ENCODE assay signal across 21 cellular contexts in the genomic region with DNA sequence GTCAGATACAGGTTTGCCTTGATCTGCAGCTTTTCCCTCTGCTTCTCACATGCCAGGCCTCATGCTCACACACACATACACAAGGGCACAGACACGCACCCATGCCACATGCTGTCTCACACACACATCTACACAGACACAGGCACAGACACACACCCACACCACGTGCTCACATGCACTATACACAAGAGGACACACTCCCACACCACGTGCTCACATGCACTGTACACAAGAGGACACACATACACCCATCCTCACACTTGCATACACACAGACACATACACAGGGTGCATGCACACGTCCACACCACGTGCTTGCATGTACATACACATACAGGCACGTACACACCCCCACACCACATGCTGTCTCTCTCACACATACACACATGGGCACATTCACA.
DNase-seq lines count a peak whose midpoint lies in the region; ATAC-seq, FAIRE-seq and TF ChIP-seq lines count a peak whose summit lies in the region.
"Had no signal": no experiment of that assay in that cellular context is flagged by ENCODE, and none has a peak within 500 bp of the region (broad histone marks: within the 10 kb centered on the region; RNA-seq: fewer than 3 reads in every experiment).

No MANE protein-coding gene starts in this region.

- peak overlapping the region; percentile 92 for H4K91ac ChIP-seq in H1 (replicated peaks; ENCODE audit: insufficient read length, low read length)

- H4K8ac ChIP-seq in H1 (ENCODE audit: extremely low read depth, insufficient read depth, low read length), result no peak overlapping the region; the same call in 1 of the 2 replicates

- WGBS in HepG2 (ENCODE audit: low lambda C conversion rate), result 39% methylated on average over 6 of the region's 6 CpGs
- 89% methylated on average over 2 of the region's 6 CpGs for WGBS in right lobe of liver (ENCODE audit: insufficient coverage, low coverage, low lambda C conversion rate, missing lambda C conversion rate)
- 89% methylated on average over 6 of the region's 6 CpGs; no CpG with 5 or more reads in 1 of the 2 experiments for WGBS in H1 (ENCODE audit: extremely low coverage in 1 of 2, insufficient coverage in 1 of 2, insufficient read length in 1 of 2, insufficient replicate concordance in 2 of 2, low coverage in 1 of 2, low lambda C conversion rate in 2 of 2, missing lambda C conversion rate in 1 of 2), 2 experiments

- H3K36me3 Mint-ChIP-seq in nephron (ENCODE audit: low read depth) (peaks cover 8% of the 10 kb centered on the region), type B pancreatic cell (peaks cover 13% of the 10 kb centered on the region)

- H2AFZ ChIP-seq in HepG2 (ENCODE audit: low read length), result no peak overlapping the region
- H2AFZ ChIP-seq in H1 (ENCODE audit: low read length), result no peak overlapping the region

- no peaks in the 10 kb centered on the region for H3K79me2 ChIP-seq in HepG2 (ENCODE audit: insufficient read depth, low read length)
- no peaks in the 10 kb centered on the region for H3K79me2 ChIP-seq in H1 (ENCODE audit: control insufficient read depth in 1 of 2, insufficient read depth in 2 of 2, low read length in 2 of 2)

- no peaks in the 10 kb centered on the region for H4K20me1 ChIP-seq in HepG2 (ENCODE audit: insufficient read depth, low read length)
- peaks cover 0 to 8% of the 10 kb centered on the region in 2 experiments for H4K20me1 ChIP-seq in H1 (replicated peaks in 1 of 2; ENCODE audit: control insufficient read depth in 1 of 2, insufficient read depth in 2 of 2, low read length in 2 of 2)

- H3K4me1 Mint-ChIP-seq in nephron, result peaks cover 25% of the 10 kb centered on the region
- H3K4me1 Mint-ChIP-seq in type B pancreatic cell (ENCODE audit: unreplicated experiment), result peaks cover 9% of the 10 kb centered on the region
- H3K4me1 Mint-ChIP-seq: B cell, IgD-negative memory B cell had no signal

- no peak overlapping the region for H2BK20ac ChIP-seq in H1 (ENCODE audit: low read length)

- H3K18ac ChIP-seq in H1 (ENCODE audit: extremely low read depth, low read length), result no peak overlapping the region

- TF ChIP-seq RAD21 in HepG2 (CRISPR knock-in tag; IDR thresholded peaks at IDR 0.05) (no peak), H1 (IDR thresholded peaks at IDR 0.05 in 1 of 2, conservative IDR thresholded peaks at IDR 0.05 in 1 of 2; ENCODE audit: low read depth in 2 of 2, low read length in 2 of 2) (no peak)

- H3K9me3 ChIP-seq in HepG2 (ENCODE audit: low read length) (no peaks in the 10 kb centered on the region), right lobe of liver (no peaks in the 10 kb centered on the region), H1 (ENCODE audit: insufficient read depth in 2 of 2, low read depth in 1 of 2, low read length in 1 of 2) (no peaks in the 10 kb centered on the region)

- no peak overlapping the region for H4K5ac ChIP-seq in H1 (ENCODE audit: insufficient read length, low read depth, low read length)

- peaks cover 2% of the 10 kb centered on the region; the same call in 1 of the 2 replicates for H3K23me2 ChIP-seq in H1 (ENCODE audit: low read depth, low read length)

- no peak overlapping the region for H3K14ac ChIP-seq in H1 (ENCODE audit: insufficient read length)

- H3K4me3 Mint-ChIP-seq in nephron (no peak overlapping the region), type B pancreatic cell (no peak overlapping the region)
- H3K4me3 Mint-ChIP-seq: B cell; CD4-positive, alpha-beta memory T cell; IgD-negative memory B cell had no signal

- POLR2A ChIA-PET in HepG2 (lab: Yijun Ruan, JAX), result no interaction called here
- POLR2A ChIA-PET in H1 (lab: Charles Lee; ENCODE audit: partially characterized antibody), result no interaction called here

- no peak overlapping the region for H2BK120ac ChIP-seq in H1 (replicated peaks; ENCODE audit: low read depth, low read length)

- no peak for TF ChIP-seq EP300 in HepG2 (IDR thresholded peaks at IDR 0.05; ENCODE audit: low read depth in 2 of 2, low read length in 2 of 2)
- TF ChIP-seq EP300 in HepG2 (CRISPR knock-in tag; IDR thresholded peaks at IDR 0.05; ENCODE audit: borderline replicate concordance), result no peak
- no peak for TF ChIP-seq EP300 in H1 (IDR thresholded peaks at IDR 0.05; ENCODE audit: borderline replicate concordance in 1 of 2, low read depth in 2 of 2, low read length in 2 of 2)

- H2BK5ac ChIP-seq in H1 (ENCODE audit: low read depth, low read length), result peak overlapping the region; percentile 68; the same call in 1 of the 2 replicates

- H3K27me3 Mint-ChIP-seq in nephron (ENCODE audit: low read depth) (peaks cover 8% of the 10 kb centered on the region), type B pancreatic cell (no peaks in the 10 kb centered on the region)
- H3K27me3 Mint-ChIP-seq: B cell, IgD-negative memory B cell had no signal

- peak overlapping the region; percentile 92; the same call in 1 of the 2 replicates for H2BK15ac ChIP-seq in H1 (ENCODE audit: low read length)

- no peak overlapping the region for H3K9ac ChIP-seq in HepG2 (ENCODE audit: insufficient read depth, low read depth, low read length)
- H3K9ac ChIP-seq in H1 (replicated peaks in 1 of 4; ENCODE audit: extremely low read depth in 1 of 4, low read depth in 3 of 4, low read length in 3 of 4), result no peak overlapping the region

- H3K9me3 Mint-ChIP-seq in nephron (no peaks in the 10 kb centered on the region), type B pancreatic cell (no peaks in the 10 kb centered on the region)

- H3K4me2 ChIP-seq in HepG2 (ENCODE audit: low read depth, low read length), result no peak overlapping the region
- H3K4me2 ChIP-seq in H1 (ENCODE audit: insufficient read depth in 1 of 2, low read depth in 2 of 2, low read length in 2 of 2), result no peak overlapping the region

- no peak overlapping the region for H3K23ac ChIP-seq in H1 (ENCODE audit: insufficient read length)

- no peak overlapping the region for H3K4me3 ChIP-seq in HepG2 (replicated peaks in 1 of 3; ENCODE audit: insufficient read depth in 1 of 3, low read depth in 2 of 3, low read length in 3 of 3)
- no peak overlapping the region for H3K4me3 ChIP-seq in right lobe of liver
- H3K4me3 ChIP-seq in H1 (ENCODE audit: extremely low read depth in 1 of 4, insufficient read depth in 2 of 4, low read depth in 3 of 4, low read length in 4 of 4), result no peak overlapping the region

- in situ Hi-C loops in HepG2 (cut with HindIII; ENCODE audit: extremely low pct_ligation_motif_present, low pct_unique_long_range_greater_than_20kb), result no loop called here

- H2AK5ac ChIP-seq in H1 (ENCODE audit: low read depth, low read length), result peak overlapping the region; percentile 83

- TF ChIP-seq CTCF in HepG2 (CRISPR knock-in tag; IDR thresholded peaks at IDR 0.05), result no peak
- no peak for TF ChIP-seq CTCF in right lobe of liver (IDR thresholded peaks at IDR 0.05)
- no peak for TF ChIP-seq CTCF in H1 (IDR thresholded peaks at IDR 0.05; ENCODE audit: control extremely low read depth in 1 of 3, insufficient read depth in 1 of 3, low read depth in 1 of 3, low read length in 3 of 3)
- TF ChIP-seq CTCF in nephron (IDR thresholded peaks at IDR 0.05; ENCODE audit: unreplicated experiment in 3 of 3), result no peak
- no peak for TF ChIP-seq CTCF in type B pancreatic cell (conservative IDR thresholded peaks at IDR 0.05)

- no peak overlapping the region for H3K27ac ChIP-seq in HepG2 (ENCODE audit: extremely low read length, insufficient read depth, low read length)
- no peak overlapping the region for H3K27ac ChIP-seq in right lobe of liver
- no peak overlapping the region for H3K27ac ChIP-seq in H1 (ENCODE audit: low read depth, low read length)
- H3K27ac ChIP-seq: HL-60 had no signal

- DNase-seq in HepG2 (ENCODE audit: low spot score) (no peak), right lobe of liver (no peak), H1 (ENCODE audit: low read depth in 1 of 2, low spot score in 2 of 2) (no peak), type B pancreatic cell (ENCODE audit: extremely low spot score, unreplicated experiment) (no peak), NCI-H1694 treated with DMSO at 0.1 percent for 48 hours (lab: John Stamatoyannopoulos, UW) (no peak)
- DNase-seq: 8988T; C1 segment of cervical spinal cord; CD4-positive, alpha-beta memory T cell; DMS153; DMS79 treated with DMSO at 0.1 percent for 48 hours; EL had no signal

- no peak for FAIRE-seq in HepG2 (lab: Jason Lieb, UNC)
- no peak for FAIRE-seq in H1 (lab: Jason Lieb, UNC)
- FAIRE-seq: G401.6, GM12892, H54 had no signal

- H3K56ac ChIP-seq in H1 (replicated peaks; ENCODE audit: insufficient read length, low read depth, low read length), result no peak overlapping the region

- BruUV-seq in HepG2 (replicated peaks; lab: Mats Ljungman, UMichigan), result no TSS peak

- no peaks in the 10 kb centered on the region for H3K36me3 ChIP-seq in HepG2 (replicated peaks in 1 of 2; ENCODE audit: control insufficient read depth in 1 of 2, insufficient read depth in 2 of 2, low read length in 2 of 2)
- H3K36me3 ChIP-seq in right lobe of liver, result no peaks in the 10 kb centered on the region
- H3K36me3 ChIP-seq in H1 (ENCODE audit: control insufficient read depth in 2 of 4, insufficient read depth in 4 of 4, low read length in 3 of 4), result no peaks in the 10 kb centered on the region

- H3K27me3 ChIP-seq in HepG2 (ENCODE audit: control insufficient read depth in 1 of 2, insufficient read depth in 2 of 2, low read length in 2 of 2), result peaks cover 2 to 10% of the 10 kb centered on the region in 2 experiments; a peak in 2 of 5 replicates
- H3K27me3 ChIP-seq in right lobe of liver, result no peaks in the 10 kb centered on the region
- no peaks in the 10 kb centered on the region; a peak in 1 of 7 replicates for H3K27me3 ChIP-seq in H1 (replicated peaks in 1 of 4; ENCODE audit: control insufficient read depth in 3 of 4, extremely low read depth in 1 of 4, insufficient read depth in 3 of 4, low read length in 3 of 4)

- peak overlapping the region; percentile 86 for H2BK12ac ChIP-seq in H1 (ENCODE audit: low read depth, low read length)

- CTCF ChIA-PET in HepG2 (lab: Yijun Ruan, JAX; ENCODE audit: low intra/inter-chr PET ratio, low total read pairs) (no interaction called here), H1 (lab: Charles Lee; ENCODE audit: partially characterized antibody) (interaction anchor here (0.8 to 2.1 kb wide), 8 partner anchors 10 to 258 kb away, joined by 3 to 11 read pairs (median 4); no protein-coding TSS in a partner anchor)

- no peaks in the 10 kb centered on the region for H3K79me1 ChIP-seq in H1 (ENCODE audit: low read depth, low read length)

- no peak overlapping the region for H3K4ac ChIP-seq in H1 (replicated peaks; ENCODE audit: insufficient read length, low read depth, low read length)

- H3K4me1 ChIP-seq in HepG2 (ENCODE audit: insufficient read depth, low read length) (peaks cover 23% of the 10 kb centered on the region), right lobe of liver (no peaks in the 10 kb centered on the region), H1 (replicated peaks in 1 of 4; ENCODE audit: control insufficient read depth in 3 of 4, insufficient read depth in 4 of 4, low read length in 3 of 4) (peaks cover 0 to 6% (median 2%) of the 10 kb centered on the region in 4 experiments; a peak in 2 of 7 replicates)

- no peak for ATAC-seq in HepG2
- no peak for ATAC-seq in right lobe of liver
- no peak for ATAC-seq in GM21576 (IDR thresholded peaks at IDR 0.05; ENCODE audit: unreplicated experiment)
- no peak for ATAC-seq in HG02884 (IDR thresholded peaks at IDR 0.05; ENCODE audit: unreplicated experiment)
- ATAC-seq: HCT116 had no signal

- H3K27ac Mint-ChIP-seq in nephron (peak overlapping the region in 2 of 3 experiments; percentile 5 to 11), type B pancreatic cell (peak overlapping the region; percentile 6)
- H3K27ac Mint-ChIP-seq: B cell; CD4-positive, alpha-beta memory T cell had no signal

- TF ChIP-seq POLR2A in HepG2 (IDR thresholded peaks at IDR 0.05; ENCODE audit: insufficient read depth in 1 of 2, low read depth in 2 of 2, low read length in 2 of 2), result no peak
- no peak for TF ChIP-seq POLR2A in right lobe of liver (IDR thresholded peaks at IDR 0.05)
- no peak for TF ChIP-seq POLR2A in H1 (IDR thresholded peaks at IDR 0.05; ENCODE audit: control extremely low read depth in 1 of 2, low read depth in 2 of 2, low read length in 2 of 2)

- intact Hi-C loops in HepG2 (cut with micrococcal nuclease; ENCODE audit: unreplicated experiment), result no loop called here
- intact Hi-C loops in right lobe of liver (cut with DNase I), result no loop called here
